ENCODE assay signal across 21 cellular contexts in the genomic region with DNA sequence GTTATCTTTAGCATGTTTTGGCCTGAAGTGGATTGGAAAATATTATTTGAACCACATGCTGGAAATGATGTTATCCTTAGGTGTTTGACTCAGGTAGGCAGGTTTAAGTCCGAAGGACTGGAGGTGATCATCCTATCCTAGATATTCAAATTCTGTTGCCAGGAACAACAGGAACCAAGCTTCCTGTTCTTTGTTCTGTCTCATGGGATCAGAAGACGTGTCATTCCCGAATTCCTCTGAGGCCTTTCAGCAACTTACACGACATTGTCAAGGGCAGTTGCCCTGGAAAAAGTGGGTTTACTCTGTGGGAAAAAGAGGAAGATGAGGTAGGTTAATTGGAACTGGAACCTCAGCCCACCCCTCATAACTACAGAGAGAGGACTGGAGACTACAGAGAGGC. TPM values are rescaled to one million over a fixed set of nuclear protein-coding genes. Genes with fewer than 3 reads are reported as not detected.
DNase-seq lines count a peak whose midpoint lies in the region; ATAC-seq, FAIRE-seq and TF ChIP-seq lines count a peak whose summit lies in the region.
"Had no signal": no experiment of that assay in that cellular context is flagged by ENCODE, and none has a peak within 500 bp of the region (broad histone marks: within the 10 kb centered on the region; RNA-seq: fewer than 3 reads in every experiment).

No MANE protein-coding gene starts in this region.

- POLR2A ChIA-PET in activated B cell treated with CpG ODN at 0.5 μM for 24 hours (lab: Charles Lee), result interaction anchor here (1.3 to 3.6 kb wide), 2 partner anchors 12 to 55 kb away, joined by 5 to 54 read pairs; no protein-coding TSS in a partner anchor

- H3K4me1 Mint-ChIP-seq in natural killer cell (peaks cover 20 to 30% of the 10 kb centered on the region in 2 donors), activated B cell treated with CpG ODN at 0.5 μM for 24 hours (peaks cover 27% of the 10 kb centered on the region)
- H3K4me1 Mint-ChIP-seq in natural killer cell treated with Interleukin-12 subunit alpha and Interleukin-12 subunit beta and Interleukin-15 and Interleukin-18, amount 100 ng/mL, for 72 hours (ENCODE audit: low read depth in 2 of 2), result peaks cover 10 to 18% of the 10 kb centered on the region in 2 donors

- no peak for DNase-seq in natural killer cell
- no peak for DNase-seq in natural killer cell treated with Interleukin-12 subunit alpha and Interleukin-12 subunit beta and Interleukin-15 and Interleukin-18, amount 100 ng/mL, for 72 hours (ENCODE audit: low spot score)
- DNase-seq in activated B cell treated with CpG ODN at 0.5 μM for 24 hours, result no peak
- peak; percentile 80 for DNase-seq in iPS DF 19.7 (ENCODE audit: low read depth, low spot score)
- no peak for DNase-seq in frontal cortex (ENCODE audit: low spot score in 2 of 2)
- no peak for DNase-seq in KG1 (lab: John Stamatoyannopoulos, UW)
- no peak for DNase-seq in SIG-M5 treated with dmso at 0.1 percent for 504 hours (lab: John Stamatoyannopoulos, UW; ENCODE audit: unreplicated experiment)
- DNase-seq in HPDE6-E6E7 (ENCODE audit: extremely low spot score), result no peak
- DNase-seq: activated CD4-positive, alpha-beta T cell treated with anti-CD3 and anti-CD28 coated beads, Interleukin-2, amount 50 U/mL, for 48 hours; activated naive CD4-positive, alpha-beta T cell treated with anti-CD3 and anti-CD28 coated beads, Interleukin-2, amount 10 ng/mL, durations not matched to agents 7 days and 5 days; C1 segment of cervical spinal cord; NCI-H1694 treated with DMSO at 0.1 percent for 48 hours; NCI-H446; nephron progenitor cell; posterior cingulate gyrus; SHP77; sigmoid colon; stimulated activated naive CD4-positive, alpha-beta T cell treated with Interleukin-2 at 50 U/mL for 16 hours; T-helper 1 cell; upper lobe of right lung had no signal

- no peaks in the 10 kb centered on the region for H3K27me3 Mint-ChIP-seq in natural killer cell (ENCODE audit: low read depth in 2 of 2)
- H3K27me3 Mint-ChIP-seq in natural killer cell treated with Interleukin-12 subunit alpha and Interleukin-12 subunit beta and Interleukin-15 and Interleukin-18, amount 100 ng/mL, for 72 hours, result no peaks in the 10 kb centered on the region
- H3K27me3 Mint-ChIP-seq in activated B cell treated with CpG ODN at 0.5 μM for 24 hours, result no peaks in the 10 kb centered on the region
- H3K27me3 Mint-ChIP-seq: activated naive CD4-positive, alpha-beta T cell treated with anti-CD3 and anti-CD28 coated beads, Interleukin-2, amount 10 ng/mL, durations not matched to agents 7 days and 5 days had no signal

- peak overlapping the region; percentile 54 to 80 for H3K27ac Mint-ChIP-seq in natural killer cell
- peak overlapping the region in 1 of 2 donors; percentile 74 for H3K27ac Mint-ChIP-seq in natural killer cell treated with Interleukin-12 subunit alpha and Interleukin-12 subunit beta and Interleukin-15 and Interleukin-18, amount 100 ng/mL, for 72 hours
- H3K27ac Mint-ChIP-seq in activated B cell treated with CpG ODN at 0.5 μM for 24 hours, result no peak overlapping the region
- H3K27ac Mint-ChIP-seq: activated naive CD4-positive, alpha-beta T cell treated with anti-CD3 and anti-CD28 coated beads, Interleukin-2, amount 10 ng/mL, durations not matched to agents 7 days and 5 days; nephron progenitor cell had no signal

- intact Hi-C loops in natural killer cell (cut with micrococcal nuclease) (loop anchor here (5.0 kb wide), 1 partner anchor 59 kb away; no protein-coding TSS in a partner anchor), activated B cell treated with CpG ODN at 0.5 μM for 24 hours (cut with micrococcal nuclease) (loop anchor here (10.0 kb wide), 1 partner anchor 142 kb away; a partner anchor contains a TSS)

- H3K4me3 Mint-ChIP-seq in natural killer cell, result no peak overlapping the region
- no peak overlapping the region for H3K4me3 Mint-ChIP-seq in natural killer cell treated with Interleukin-12 subunit alpha and Interleukin-12 subunit beta and Interleukin-15 and Interleukin-18, amount 100 ng/mL, for 72 hours
- H3K4me3 Mint-ChIP-seq in activated B cell treated with CpG ODN at 0.5 μM for 24 hours, result peak overlapping the region; percentile 17
- H3K4me3 Mint-ChIP-seq: activated naive CD4-positive, alpha-beta T cell treated with anti-CD3 and anti-CD28 coated beads, Interleukin-2, amount 10 ng/mL, durations not matched to agents 7 days and 5 days; nephron progenitor cell had no signal

- H3K36me3 Mint-ChIP-seq in natural killer cell (peaks cover 30% of the 10 kb centered on the region), activated B cell treated with CpG ODN at 0.5 μM for 24 hours (ENCODE audit: low read depth) (peaks cover 33% of the 10 kb centered on the region)
- H3K36me3 Mint-ChIP-seq in natural killer cell treated with Interleukin-12 subunit alpha and Interleukin-12 subunit beta and Interleukin-15 and Interleukin-18, amount 100 ng/mL, for 72 hours, result peaks cover 17% of the 10 kb centered on the region

- CTCF ChIA-PET in activated B cell treated with CpG ODN at 0.5 μM for 24 hours (lab: Charles Lee), result no interaction called here

- H3K9me3 Mint-ChIP-seq in natural killer cell (no peaks in the 10 kb centered on the region), activated B cell treated with CpG ODN at 0.5 μM for 24 hours (peaks cover 6% of the 10 kb centered on the region)
- H3K9me3 Mint-ChIP-seq in natural killer cell treated with Interleukin-12 subunit alpha and Interleukin-12 subunit beta and Interleukin-15 and Interleukin-18, amount 100 ng/mL, for 72 hours, result peaks cover 2% of the 10 kb centered on the region

- ATAC-seq in natural killer cell (no peak), activated B cell treated with CpG ODN at 0.5 μM for 24 hours (ENCODE audit: low read depth) (no peak)
- ATAC-seq in natural killer cell treated with Interleukin-12 subunit alpha and Interleukin-12 subunit beta and Interleukin-15 and Interleukin-18, amount 100 ng/mL, for 72 hours, result no peak
- ATAC-seq: A549, upper lobe of right lung had no signal

- FAIRE-seq in frontal cortex (lab: Jason Lieb, UNC), result no peak
- FAIRE-seq: A549 had no signal

- TF ChIP-seq CTCF in natural killer cell (IDR thresholded peaks at IDR 0.05) (no peak), activated B cell treated with CpG ODN at 0.5 μM for 24 hours (IDR thresholded peaks at IDR 0.05) (no peak)

RNA-seq across cellular contexts. Expression of a gene that starts 36.6 kb away (rescaled TPM):
- 10 to 100 TPM; 66.7 to 88.2 (median 68.1) TPM for total RNA-seq in natural killer cell
- total RNA-seq in natural killer cell treated with Interleukin-12 subunit alpha and Interleukin-12 subunit beta and Interleukin-15 and Interleukin-18, amount 100 ng/mL, for 72 hours, result 10 to 100 TPM; 10.9 to 17.7 TPM
- total RNA-seq in activated B cell treated with CpG ODN at 0.5 μM for 24 hours, result 28.7 and 31.2 TPM in 2 replicates
- total RNA-seq in frontal cortex, result under 0.01 TPM

Comparison
In these comparisons a context has a peak if more than half of its experiments do, and no peak if none do; other contexts are left out.
1. RNA of a gene that starts 36.6 kb away (total RNA-seq): 66.7 to 88.2 TPM in natural killer cell, 28.7 to 31.2 TPM in activated B cell treated with CpG ODN at 0.5 μM for 24 hours and 10.9 to 17.7 TPM in natural killer cell treated with Interleukin-12 subunit alpha and Interleukin-12 subunit beta and Interleukin-15 and Interleukin-18, amount 100 ng/mL, for 72 hours; under 0.01 TPM in frontal cortex (single experiment); every median in the first group is over 10 times any median in the second.